Comparison of ENCODE assay signal across 24 cellular contexts in the genomic region with DNA sequence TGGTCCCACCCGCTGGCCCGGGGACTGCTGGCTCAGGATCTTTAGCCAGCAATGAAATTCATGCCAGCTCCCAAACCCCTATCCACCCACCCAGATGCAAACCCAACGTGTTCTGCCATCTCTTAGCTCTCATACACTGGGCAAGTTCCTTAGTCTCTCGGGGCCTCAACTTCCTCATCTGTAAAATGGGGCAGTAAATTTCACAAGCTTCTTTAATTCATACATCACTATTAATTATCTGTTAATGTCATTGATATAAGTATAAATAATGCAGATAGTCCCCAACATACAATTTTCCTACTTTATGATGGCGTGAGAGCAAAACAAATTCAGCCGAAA.
A peak's percentile ranks its signal among the peaks of the same experiment; 100 is the strongest.
DNase-seq lines count a peak whose midpoint lies in the region; ATAC-seq, FAIRE-seq and TF ChIP-seq lines count a peak whose summit lies in the region.
"Had no signal": no experiment of that assay in that cellular context is flagged by ENCODE, and none has a peak within 500 bp of the region (broad histone marks: within the 10 kb centered on the region; RNA-seq: fewer than 3 reads in every experiment).

No MANE protein-coding gene starts in this region.

- no TSS peak for BruUV-seq in GM12878 (replicated peaks; lab: Mats Ljungman, UMichigan)

- TF ChIP-seq RAD21 in GM12878 (IDR thresholded peaks at IDR 0.05; ENCODE audit: insufficient read depth, low read depth, low read length): no peak

- intact Hi-C loops in GM12878 (cut with micrococcal nuclease; ENCODE audit: unreplicated experiment): loop anchor here (5.0 kb wide), 3 partner anchors 202 to 512 kb away; a partner anchor contains a TSS

- FAIRE-seq in GM12878 (lab: Jason Lieb, UNC) (no peak), small intestine (lab: Jason Lieb, UNC) (no peak), GM12892 (lab: Jason Lieb, UNC) (no peak)
- FAIRE-seq: endometrium had no signal

- no peak overlapping the region for H3K9ac ChIP-seq in GM12878 (ENCODE audit: control insufficient read depth, insufficient read depth, low read length)

- peak overlapping the region; percentile 90 for H3K27ac Mint-ChIP-seq in mesothelial cell of epicardium

- peaks cover 58% of the 10 kb centered on the region for H3K4me1 Mint-ChIP-seq in mesothelial cell of epicardium

- H2AFZ ChIP-seq in GM12878 (ENCODE audit: control insufficient read depth, low read depth, low read length): peak overlapping the region; percentile 64; the same call in 1 of the 2 replicates

- RAD21 ChIA-PET in GM12878 (lab: Charles Lee; ENCODE audit: unreplicated experiment): interaction anchor here (1.0 to 15.8 kb wide), 10 partner anchors 8 to 202 kb away, joined by 3 to 361 read pairs (median 10); no protein-coding TSS in a partner anchor

- no peaks in the 10 kb centered on the region for H3K36me3 Mint-ChIP-seq in mesothelial cell of epicardium

- no peaks in the 10 kb centered on the region for H3K27me3 Mint-ChIP-seq in mesothelial cell of epicardium (ENCODE audit: low read depth)

- H3K4me3 ChIP-seq in GM12878 (no peak overlapping the region), small intestine (ENCODE audit: low read depth in 1 of 2, low read length in 2 of 2) (no peak overlapping the region)
- H3K4me3 ChIP-seq: breast epithelium, gastroesophageal sphincter, left ventricle myocardium inferior, SJSA1 had no signal

- TF ChIP-seq POLR2A in GM12878 (IDR thresholded peaks at IDR 0.05; ENCODE audit: low read depth, low read length): no peak
- no peak for TF ChIP-seq POLR2A in GM12892 (IDR thresholded peaks at IDR 0.05; ENCODE audit: low read depth, low read length)

- ATAC-seq in GM12878 (no peak), HG03442 (IDR thresholded peaks at IDR 0.05; ENCODE audit: unreplicated experiment) (no peak)
- ATAC-seq: activated T-cell treated with anti-CD3 and anti-CD28 coated beads, Interleukin-2, amount 50 U/mL, for 4 hours; gastroesophageal sphincter had no signal

- H3K27ac ChIP-seq in C4-2B (peak overlapping the region; percentile 46), GM12878 (ENCODE audit: control insufficient read depth, insufficient read depth) (peak overlapping the region; percentile 41; the same call in 1 of the 2 replicates), small intestine (ENCODE audit: low read depth in 1 of 2, low read length in 1 of 2) (peak overlapping the region; percentile 63 to 66)
- H3K27ac ChIP-seq: gastroesophageal sphincter, left ventricle myocardium inferior, SJSA1 had no signal

- H3K27me3 ChIP-seq in GM12878 (replicated peaks in 1 of 2; ENCODE audit: control insufficient read depth in 2 of 2, insufficient read depth in 2 of 2, low read length in 1 of 2) (no peaks in the 10 kb centered on the region), small intestine (ENCODE audit: control insufficient read depth in 2 of 2, insufficient read depth in 2 of 2, low read length in 2 of 2) (no peaks in the 10 kb centered on the region)
- H3K27me3 ChIP-seq: breast epithelium, SJSA1 had no signal

- in situ Hi-C loops in GM12878 (cut with MboI): loop anchor here (5.0 to 10.0 kb wide), 3 partner anchors 97 to 487 kb away; a partner anchor contains a TSS

- TF ChIP-seq CTCF in C4-2B (conservative IDR thresholded peaks at IDR 0.05) (no peak), GM12878 (IDR thresholded peaks at IDR 0.05 in 2 of 3, conservative IDR thresholded peaks at IDR 0.05 in 1 of 3; ENCODE audit: control insufficient read depth in 2 of 3, extremely low read depth in 1 of 3, insufficient read depth in 1 of 3, low read depth in 3 of 3, low read length in 3 of 3) (no peak), mesothelial cell of epicardium (IDR thresholded peaks at IDR 0.05; ENCODE audit: unreplicated experiment) (no peak)

- DNase-seq in GM12878 (ENCODE audit: low read depth, low spot score) (no peak), mesothelial cell of epicardium (ENCODE audit: low spot score in 2 of 2, unreplicated experiment in 2 of 2) (no peak), small intestine (no peak), NCI-H146 treated with DMSO at 0.1 percent for 48 hours (lab: John Stamatoyannopoulos, UW; ENCODE audit: unreplicated experiment) (no peak), NCI-H1105 (lab: John Stamatoyannopoulos, UW) (no peak), GM12892 (ENCODE audit: insufficient read length) (no peak)
- DNase-seq: ACHN; activated CD4-positive, alpha-beta T cell treated with anti-CD3 and anti-CD28 coated beads for 4 hours; activated CD8-positive, alpha-beta memory T cell treated with anti-CD3 and anti-CD28 coated beads for 24 hours; activated naive CD4-positive, alpha-beta T cell; activated T-cell treated with anti-CD3 and anti-CD28 coated beads, Interleukin-2, amount 50 U/mL, for 4 hours; cortex of kidney; KG1; left ventricle myocardium inferior; NCI-H524; stimulated activated CD8-positive, alpha-beta memory T cell treated with anti-CD3 and anti-CD28 coated beads, Interleukin-4, amount 100 ng/mL, for 48 hours; T-helper 2 cell had no signal

- H3K4me1 ChIP-seq in GM12878 (ENCODE audit: control insufficient read depth, insufficient read depth, low read length) (peaks cover 49% of the 10 kb centered on the region), small intestine (ENCODE audit: control insufficient read depth in 2 of 2, insufficient read depth in 1 of 2, low read depth in 1 of 2, low read length in 1 of 2) (peaks cover 0 to 5% of the 10 kb centered on the region in 2 donors)
- H3K4me1 ChIP-seq: breast epithelium had no signal

- WGBS in GM12878 (ENCODE audit: insufficient coverage, insufficient replicate concordance, low lambda C conversion rate, missing lambda C conversion rate): 92% methylated on average over 6 of the region's 6 CpGs
- 51 to 73% (median 60%) methylated on average over 6 of the region's 6 CpGs for WGBS in small intestine, 3 donors

- H3K9me3 ChIP-seq in GM12878 (replicated peaks; ENCODE audit: control insufficient read depth, insufficient read depth, low read length): no peaks in the 10 kb centered on the region
- no peaks in the 10 kb centered on the region for H3K9me3 ChIP-seq in small intestine (ENCODE audit: control insufficient read depth, low read depth)
- H3K9me3 ChIP-seq: breast epithelium, gastroesophageal sphincter, left ventricle myocardium inferior, SJSA1 had no signal

- CTCF ChIA-PET in GM12878 (lab: Yijun Ruan, JAX): interaction anchor here (1.2 to 5.4 kb wide), 9 partner anchors 20 to 112 kb away, joined by 3 to 46 read pairs (median 6); no protein-coding TSS in a partner anchor

- no peaks in the 10 kb centered on the region for H3K36me3 ChIP-seq in GM12878 (ENCODE audit: control insufficient read depth in 2 of 2, insufficient read depth in 2 of 2, low read length in 1 of 2)
- H3K36me3 ChIP-seq in small intestine (ENCODE audit: control insufficient read depth in 2 of 2, insufficient read depth in 2 of 2, low read length in 2 of 2): no peaks in the 10 kb centered on the region
- H3K36me3 ChIP-seq: breast epithelium, gastroesophageal sphincter, left ventricle myocardium inferior, SJSA1 had no signal

- H3K9me3 Mint-ChIP-seq in mesothelial cell of epicardium: no peaks in the 10 kb centered on the region
- H3K9me3 Mint-ChIP-seq: activated T-cell treated with anti-CD3 and anti-CD28 coated beads, Interleukin-2, amount 50 U/mL, for 4 hours; neural crest cell had no signal

- POLR2A ChIA-PET in GM12878 (lab: Charles Lee): interaction anchor here (0.5 to 3.5 kb wide), 14 partner anchors 8 to 399 kb away, joined by 3 to 29 read pairs (median 6); a partner anchor contains a TSS

- TF ChIP-seq EP300 in GM12878 (IDR thresholded peaks at IDR 0.05; ENCODE audit: borderline replicate concordance in 1 of 2, control insufficient read depth in 1 of 2, low read depth in 2 of 2, low read length in 2 of 2): no peak

- SMC1A ChIA-PET in GM12878 (lab: Charles Lee; ENCODE audit: uncharacterized antibody, unreplicated experiment): interaction anchor here (1.0 to 16.7 kb wide), 14 partner anchors 10 to 489 kb away, joined by 3 to 291 read pairs (median 4); a partner anchor contains a TSS

- H3K4me2 ChIP-seq in GM12878 (ENCODE audit: control insufficient read depth, insufficient read depth): 0 out of 2 replicates have a peak overlapping the region, but pooled peaks have one; percentile 9

- H3K4me3 Mint-ChIP-seq in mesothelial cell of epicardium: no peak overlapping the region
- H3K4me3 Mint-ChIP-seq: activated T-cell treated with anti-CD3 and anti-CD28 coated beads, Interleukin-2, amount 50 U/mL, for 4 hours; neural crest cell had no signal

- no peaks in the 10 kb centered on the region for H4K20me1 ChIP-seq in GM12878 (ENCODE audit: control insufficient read depth, insufficient read depth)

- no peaks in the 10 kb centered on the region for H3K79me2 ChIP-seq in GM12878 (ENCODE audit: control insufficient read depth, insufficient read depth, low read length)

TF ChIP-seq in GM12878, 131 proteins besides CTCF, POLR2A, EP300 and RAD21 (continues in another document):
- no peak for TF ChIP-seq TCF12 (IDR thresholded peaks at IDR 0.05; ENCODE audit: low read depth, low read length)
- TF ChIP-seq RAD51 (IDR thresholded peaks at IDR 0.05): no peak
- TF ChIP-seq SMAD1 (IDR thresholded peaks at IDR 0.05; ENCODE audit: low read depth, partially characterized antibody): no peak
